In genomic region chr13:34039678-34040077, GRCh38 we compare ENCODE assay signal across 18 cellular contexts.
"Had no signal": no experiment of that assay in that cellular context is flagged by ENCODE, and none has a peak within 500 bp of the region (broad histone marks: within the 10 kb centered on the region; RNA-seq: fewer than 3 reads in every experiment).

No MANE protein-coding gene starts in this region.

- H3K79me2 ChIP-seq: hepatocyte had no signal

- ATAC-seq: effector memory CD8-positive, alpha-beta T cell; mucosa of descending colon; naive thymus-derived CD8-positive, alpha-beta T cell; sciatic nerve; stimulated activated naive CD8-positive, alpha-beta T cell treated with anti-CD3 and anti-CD28 coated beads, Interleukin-15, Interleukin-2, amounts not matched to agents 100 U/mL and 50 U/mL, for 24 hours; upper lobe of right lung had no signal

- H3K4me1 Mint-ChIP-seq: naive thymus-derived CD8-positive, alpha-beta T cell had no signal

- H3K4me3 Mint-ChIP-seq: dendritic cell treated with granulocyte-macrophage colony-stimulating factor and Interleukin-4, amounts not matched to agents 40 ng/mL and 50 ng/mL, for 4 days; effector memory CD8-positive, alpha-beta T cell; naive thymus-derived CD8-positive, alpha-beta T cell had no signal

- H3K9me3 ChIP-seq: mucosa of descending colon, suprapubic skin, thyroid gland, upper lobe of right lung, vagina had no signal

- H3K4me3 ChIP-seq: hepatocyte, mucosa of descending colon, suprapubic skin, thyroid gland, upper lobe of right lung, vagina had no signal

- H3K27ac Mint-ChIP-seq: dendritic cell treated with granulocyte-macrophage colony-stimulating factor and Interleukin-4, amounts not matched to agents 40 ng/mL and 50 ng/mL, for 4 days; effector memory CD8-positive, alpha-beta T cell; naive thymus-derived CD8-positive, alpha-beta T cell had no signal

- H3K27me3 ChIP-seq: hepatocyte, suprapubic skin, thyroid gland, upper lobe of right lung, vagina had no signal

- DNase-seq: effector memory CD8-positive, alpha-beta T cell; erythroblast; foreskin melanocyte; head of caudate nucleus; kidney glomerular epithelial cell; mucosa of descending colon; naive thymus-derived CD8-positive, alpha-beta T cell; posterior cingulate gyrus; stimulated activated CD4-positive, alpha-beta T cell treated with anti-CD3 and anti-CD28 coated beads, Interleukin-2, amount 100 ng/mL, for 48 hours; stimulated activated naive CD8-positive, alpha-beta T cell treated with anti-CD3 and anti-CD28 coated beads, Interleukin-15, Interleukin-2, amounts not matched to agents 100 U/mL and 50 U/mL, for 24 hours; thyroid gland; upper lobe of right lung had no signal

- H3K27ac ChIP-seq: hepatocyte, suprapubic skin, thyroid gland, upper lobe of right lung, vagina had no signal

- H3K36me3 ChIP-seq: suprapubic skin, thyroid gland, upper lobe of right lung, vagina had no signal

- H3K27me3 Mint-ChIP-seq: dendritic cell treated with granulocyte-macrophage colony-stimulating factor and Interleukin-4, amounts not matched to agents 40 ng/mL and 50 ng/mL, for 4 days had no signal

- H2AFZ ChIP-seq: hepatocyte had no signal

- H3K4me1 ChIP-seq: thyroid gland, upper lobe of right lung, vagina had no signal

- H3K4me2 ChIP-seq: hepatocyte had no signal

- FAIRE-seq: colon had no signal

- H3K36me3 Mint-ChIP-seq: naive thymus-derived CD8-positive, alpha-beta T cell had no signal
